In genomic region chr19:1243768-1244692, GRCh38 we compare ENCODE assay signal across 8 cellular contexts. TPM values are rescaled to one million over a fixed set of nuclear protein-coding genes. Genes with fewer than 3 reads are reported as not detected.
A peak's percentile ranks its signal among the peaks of the same experiment; 100 is the strongest.
DNase-seq lines count a peak whose midpoint lies in the region; ATAC-seq lines count a peak whose summit lies in the region.

No MANE protein-coding gene starts in this region.

- H3K27ac Mint-ChIP-seq in central memory CD8-positive, alpha-beta T cell (ENCODE audit: low read depth), result peak overlapping the region; percentile 76

- peaks cover 1% of the 10 kb centered on the region for H3K27me3 Mint-ChIP-seq in central memory CD8-positive, alpha-beta T cell

- ATAC-seq in activated CD4-positive, CD25-positive, alpha-beta regulatory T cell treated with anti-CD3 and anti-CD28 coated beads, Interleukin-2, amount 50 U/mL, for 24 hours, result peak; percentile 38 to 48
- peak; percentile 45 for ATAC-seq in central memory CD8-positive, alpha-beta T cell (replicated peaks; ENCODE audit: extremely low read depth, poor library complexity, severe bottlenecking)
- ATAC-seq in left colon (peak; percentile 41), HG03432 (IDR thresholded peaks at IDR 0.05; ENCODE audit: unreplicated experiment) (no peak)

- H3K4me3 Mint-ChIP-seq in central memory CD8-positive, alpha-beta T cell, result peak overlapping the region; percentile 48

- intact Hi-C loops in left colon (cut with DNase I, micrococcal nuclease), result loop anchor here in 1 of 2 donors (2.0 kb wide), 1 partner anchor 23 kb away; no protein-coding TSS in a partner anchor

- H3K36me3 Mint-ChIP-seq in central memory CD8-positive, alpha-beta T cell (ENCODE audit: insufficient read depth), result peaks cover 18% of the 10 kb centered on the region

- H3K4me1 Mint-ChIP-seq in central memory CD8-positive, alpha-beta T cell, result peaks cover 11% of the 10 kb centered on the region

- peak; percentile 56 for DNase-seq in NCI-H510A treated with DMSO at 0.1 percent for 48 hours (lab: John Stamatoyannopoulos, UW)
- no peak for DNase-seq in NCI-H510A (lab: John Stamatoyannopoulos, UW)
- peak; percentile 77 for DNase-seq in NCI-H2029 (lab: John Stamatoyannopoulos, UW)
- DNase-seq in central memory CD8-positive, alpha-beta T cell (ENCODE audit: low spot score in 2 of 2), result peak; percentile 84 to 85
- peak; percentile 88 to 90 for DNase-seq in left colon
- peak; percentile 83 for DNase-seq in stimulated activated CD4-positive, alpha-beta T cell treated with anti-CD3 and anti-CD28 coated beads, Interleukin-1b, Interleukin-23, amount 100 ng/mL, for 48 hours

- no peaks in the 10 kb centered on the region for H3K9me3 Mint-ChIP-seq in central memory CD8-positive, alpha-beta T cell

RNA-seq across cellular contexts. Expression of gene ATP5F1D, which starts 2.5 kb away (rescaled TPM):
- total RNA-seq in left colon, result 100 to 1,000 TPM; 341 to 530 TPM

RNA-seq across cellular contexts. Expression of gene MIDN, which starts 4.4 kb away (rescaled TPM):
- total RNA-seq in left colon, result 100 to 1,000 TPM; 202 to 276 TPM

RNA-seq across cellular contexts. Expression of gene CBARP, which starts 6.2 kb away (rescaled TPM):
- under 1 TPM; 0.21 to 0.50 TPM for total RNA-seq in left colon

RNA-seq across cellular contexts. Expression of gene CIRBP, which starts 25.1 kb away (rescaled TPM):
- 100 to 1,000 TPM; 220 to 267 TPM for total RNA-seq in left colon

RNA-seq across cellular contexts. Expression of gene FAM174C, which starts 31.3 kb away (rescaled TPM):
- 10 to 100 TPM; 43.7 to 48.9 TPM for total RNA-seq in left colon
